In the genomic region with DNA sequence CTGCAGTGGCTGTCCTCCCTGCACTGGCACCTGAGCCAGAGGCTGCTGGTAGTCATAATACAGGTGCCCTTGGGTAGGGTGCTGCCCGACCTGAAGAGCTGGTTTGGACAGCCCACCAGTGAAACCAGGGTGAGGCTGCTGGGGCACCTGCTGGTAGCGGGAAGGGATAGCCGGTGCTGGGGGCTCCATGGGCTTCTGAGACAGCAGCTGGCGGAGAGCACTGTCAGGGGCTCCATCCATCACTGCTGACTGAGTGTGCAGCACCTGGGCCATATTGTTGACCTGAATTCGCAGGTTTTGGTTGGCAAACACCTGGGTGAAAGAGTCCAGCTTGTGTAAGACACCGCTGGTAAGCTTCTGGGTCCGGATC, we compare ENCODE assay signal across 1 cellular context.
TF ChIP-seq lines count a peak whose summit lies in the region.

No MANE protein-coding gene starts in this region.

TF ChIP-seq in K562, 482 proteins besides CTCF, POLR2A, EP300 and RAD21:
- TF ChIP-seq, protein P1, sequence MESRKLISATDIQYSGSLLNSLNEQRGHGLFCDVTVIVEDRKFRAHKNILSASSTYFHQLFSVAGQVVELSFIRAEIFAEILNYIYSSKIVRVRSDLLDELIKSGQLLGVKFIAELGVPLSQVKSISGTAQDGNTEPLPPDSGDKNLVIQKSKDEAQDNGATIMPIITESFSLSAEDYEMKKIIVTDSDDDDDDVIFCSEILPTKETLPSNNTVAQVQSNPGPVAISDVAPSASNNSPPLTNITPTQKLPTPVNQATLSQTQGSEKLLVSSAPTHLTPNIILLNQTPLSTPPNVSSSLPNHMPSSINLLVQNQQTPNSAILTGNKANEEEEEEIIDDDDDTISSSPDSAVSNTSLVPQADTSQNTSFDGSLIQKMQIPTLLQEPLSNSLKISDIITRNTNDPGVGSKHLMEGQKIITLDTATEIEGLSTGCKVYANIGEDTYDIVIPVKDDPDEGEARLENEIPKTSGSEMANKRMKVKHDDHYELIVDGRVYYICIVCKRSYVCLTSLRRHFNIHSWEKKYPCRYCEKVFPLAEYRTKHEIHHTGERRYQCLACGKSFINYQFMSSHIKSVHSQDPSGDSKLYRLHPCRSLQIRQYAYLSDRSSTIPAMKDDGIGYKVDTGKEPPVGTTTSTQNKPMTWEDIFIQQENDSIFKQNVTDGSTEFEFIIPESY (CRISPR knock-in tag; IDR thresholded peaks at IDR 0.05), result peak; percentile 77
- TF ChIP-seq, protein P2, sequence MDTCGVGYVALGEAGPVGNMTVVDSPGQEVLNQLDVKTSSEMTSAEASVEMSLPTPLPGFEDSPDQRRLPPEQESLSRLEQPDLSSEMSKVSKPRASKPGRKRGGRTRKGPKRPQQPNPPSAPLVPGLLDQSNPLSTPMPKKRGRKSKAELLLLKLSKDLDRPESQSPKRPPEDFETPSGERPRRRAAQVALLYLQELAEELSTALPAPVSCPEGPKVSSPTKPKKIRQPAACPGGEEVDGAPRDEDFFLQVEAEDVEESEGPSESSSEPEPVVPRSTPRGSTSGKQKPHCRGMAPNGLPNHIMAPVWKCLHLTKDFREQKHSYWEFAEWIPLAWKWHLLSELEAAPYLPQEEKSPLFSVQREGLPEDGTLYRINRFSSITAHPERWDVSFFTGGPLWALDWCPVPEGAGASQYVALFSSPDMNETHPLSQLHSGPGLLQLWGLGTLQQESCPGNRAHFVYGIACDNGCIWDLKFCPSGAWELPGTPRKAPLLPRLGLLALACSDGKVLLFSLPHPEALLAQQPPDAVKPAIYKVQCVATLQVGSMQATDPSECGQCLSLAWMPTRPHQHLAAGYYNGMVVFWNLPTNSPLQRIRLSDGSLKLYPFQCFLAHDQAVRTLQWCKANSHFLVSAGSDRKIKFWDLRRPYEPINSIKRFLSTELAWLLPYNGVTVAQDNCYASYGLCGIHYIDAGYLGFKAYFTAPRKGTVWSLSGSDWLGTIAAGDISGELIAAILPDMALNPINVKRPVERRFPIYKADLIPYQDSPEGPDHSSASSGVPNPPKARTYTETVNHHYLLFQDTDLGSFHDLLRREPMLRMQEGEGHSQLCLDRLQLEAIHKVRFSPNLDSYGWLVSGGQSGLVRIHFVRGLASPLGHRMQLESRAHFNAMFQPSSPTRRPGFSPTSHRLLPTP (IDR thresholded peaks at IDR 0.05; ENCODE audit: borderline replicate concordance, extremely low read depth, insufficient read length), result no peak
TF ChIP-seq in K562: peak in this region for 1.
